In the genomic region with DNA sequence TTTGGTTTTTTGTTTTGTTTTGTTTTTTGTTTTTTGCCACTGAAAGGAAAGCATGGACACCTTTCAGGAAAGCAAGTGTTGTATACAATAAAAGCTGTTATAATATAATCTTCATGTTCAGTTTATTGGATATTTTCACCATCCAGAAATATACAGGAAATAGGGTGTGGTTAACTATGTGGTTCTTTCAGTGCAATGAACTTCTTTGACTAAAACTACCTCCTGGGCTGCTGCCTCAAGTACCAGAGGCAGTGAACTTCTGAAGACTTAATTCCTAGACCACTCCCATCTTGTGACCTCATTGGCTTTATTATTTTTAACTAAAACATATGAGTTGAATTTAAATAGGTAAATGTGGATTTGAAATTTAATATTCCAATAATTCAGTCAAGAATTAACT, we compare ENCODE assay signal across 17 cellular contexts. TPM values are rescaled to one million over a fixed set of nuclear protein-coding genes. Genes with fewer than 3 reads are reported as not detected.
DNase-seq lines count a peak whose midpoint lies in the region; ATAC-seq and TF ChIP-seq lines count a peak whose summit lies in the region.
"Had no signal": no experiment of that assay in that cellular context is flagged by ENCODE, and none has a peak within 500 bp of the region (broad histone marks: within the 10 kb centered on the region; RNA-seq: fewer than 3 reads in every experiment).

No MANE protein-coding gene starts in this region.

- DNase-seq in activated naive CD8-positive, alpha-beta T cell treated with anti-CD3 and anti-CD28 coated beads, Interleukin-2, amount 10 ng/mL, durations not matched to agents 7 days and 5 days = no peak
- no peak for DNase-seq in activated naive CD8-positive, alpha-beta T cell treated with anti-CD3 and anti-CD28 coated beads for 36 hours
- DNase-seq in PC-3 (no peak), NCI-H128 (lab: John Stamatoyannopoulos, UW; ENCODE audit: unreplicated experiment) (no peak), tibial nerve (ENCODE audit: low spot score in 2 of 2) (no peak), anterior cingulate cortex (lab: John Stamatoyannopoulos, UW) (no peak)
- DNase-seq in central memory CD8-positive, alpha-beta T cell (ENCODE audit: low spot score in 2 of 2) = no peak
- DNase-seq: ACHN, DMS 273 treated with DMSO at 0.1 percent for 48 hours, EL, H7, NCI-H146, NCI-H2107, NCI-H345, NCI-H69, SK-N-SH had no signal

- no peaks in the 10 kb centered on the region for H3K9me3 ChIP-seq in PC-3 (ENCODE audit: low read length)
- H3K9me3 ChIP-seq in tibial nerve = peaks cover 0 to 6% (median 0%) of the 10 kb centered on the region in 4 donors
- H3K9me3 ChIP-seq: SK-N-SH had no signal

- no peak for TF ChIP-seq POLR2A in tibial nerve (IDR thresholded peaks at IDR 0.05)

- no peaks in the 10 kb centered on the region for H3K27me3 Mint-ChIP-seq in activated naive CD8-positive, alpha-beta T cell treated with anti-CD3 and anti-CD28 coated beads, Interleukin-2, amount 10 ng/mL, durations not matched to agents 7 days and 5 days
- H3K27me3 Mint-ChIP-seq in activated naive CD8-positive, alpha-beta T cell treated with anti-CD3 and anti-CD28 coated beads for 36 hours = no peaks in the 10 kb centered on the region
- no peaks in the 10 kb centered on the region for H3K27me3 Mint-ChIP-seq in central memory CD8-positive, alpha-beta T cell

- intact Hi-C loops in PC-3 (cut with micrococcal nuclease) = no loop called here

- H3K79me2 ChIP-seq in PC-3 (ENCODE audit: low read length) = no peaks in the 10 kb centered on the region

- peaks cover 29% of the 10 kb centered on the region for H3K4me1 Mint-ChIP-seq in activated naive CD8-positive, alpha-beta T cell treated with anti-CD3 and anti-CD28 coated beads, Interleukin-2, amount 10 ng/mL, durations not matched to agents 7 days and 5 days
- peaks cover 26% of the 10 kb centered on the region for H3K4me1 Mint-ChIP-seq in activated naive CD8-positive, alpha-beta T cell treated with anti-CD3 and anti-CD28 coated beads for 36 hours
- H3K4me1 Mint-ChIP-seq in central memory CD8-positive, alpha-beta T cell = no peaks in the 10 kb centered on the region

- peak; percentile 90 for ATAC-seq in activated naive CD8-positive, alpha-beta T cell treated with anti-CD3 and anti-CD28 coated beads, Interleukin-2, amount 10 ng/mL, durations not matched to agents 7 days and 5 days (ENCODE audit: low read depth)
- ATAC-seq in PC-3 = peak; percentile 56
- ATAC-seq in central memory CD8-positive, alpha-beta T cell (replicated peaks; ENCODE audit: extremely low read depth, poor library complexity, severe bottlenecking) = peak; percentile 49

- H3K36me3 ChIP-seq in PC-3 (ENCODE audit: low read depth, low read length) (no peaks in the 10 kb centered on the region), tibial nerve (no peaks in the 10 kb centered on the region)

- no peak overlapping the region for H3K9ac ChIP-seq in PC-3 (ENCODE audit: low read length)
- H3K9ac ChIP-seq: KMS-11, SK-N-SH had no signal

- H3K9me3 Mint-ChIP-seq in activated naive CD8-positive, alpha-beta T cell treated with anti-CD3 and anti-CD28 coated beads, Interleukin-2, amount 10 ng/mL, durations not matched to agents 7 days and 5 days = peaks cover 11% of the 10 kb centered on the region
- peaks cover 9% of the 10 kb centered on the region for H3K9me3 Mint-ChIP-seq in activated naive CD8-positive, alpha-beta T cell treated with anti-CD3 and anti-CD28 coated beads for 36 hours
- H3K9me3 Mint-ChIP-seq in central memory CD8-positive, alpha-beta T cell = no peaks in the 10 kb centered on the region

- H3K27ac Mint-ChIP-seq in activated naive CD8-positive, alpha-beta T cell treated with anti-CD3 and anti-CD28 coated beads, Interleukin-2, amount 10 ng/mL, durations not matched to agents 7 days and 5 days = peak overlapping the region; percentile 65
- H3K27ac Mint-ChIP-seq in activated naive CD8-positive, alpha-beta T cell treated with anti-CD3 and anti-CD28 coated beads for 36 hours = no peak overlapping the region
- H3K27ac Mint-ChIP-seq in central memory CD8-positive, alpha-beta T cell (ENCODE audit: low read depth) = no peak overlapping the region

- H3K27me3 ChIP-seq in PC-3 (ENCODE audit: low read length) (no peaks in the 10 kb centered on the region), tibial nerve (no peaks in the 10 kb centered on the region)

- POLR2A ChIA-PET in activated naive CD8-positive, alpha-beta T cell treated with anti-CD3 and anti-CD28 coated beads, Interleukin-2, amount 10 ng/mL, durations not matched to agents 7 days and 5 days (lab: Charles Lee) = interaction anchor here (0.6 to 1.1 kb wide), 2 partner anchors 136 to 566 kb away, joined by 3 to 4 read pairs; no protein-coding TSS in a partner anchor
- POLR2A ChIA-PET in PC-3 (lab: Charles Lee; ENCODE audit: unreplicated experiment) = no interaction called here

- H3K27ac ChIP-seq in PC-3 (ENCODE audit: low read length) = no peak overlapping the region
- no peak overlapping the region for H3K27ac ChIP-seq in tibial nerve
- H3K27ac ChIP-seq: KMS-11 had no signal

- H3K4me1 ChIP-seq in PC-3 (ENCODE audit: insufficient read depth, low read length) (no peaks in the 10 kb centered on the region), tibial nerve (no peaks in the 10 kb centered on the region)

- H3K4me2 ChIP-seq in PC-3 (ENCODE audit: low read length) = no peak overlapping the region
- H3K4me2 ChIP-seq: KMS-11, SK-N-SH had no signal

- H2AFZ ChIP-seq in PC-3 (ENCODE audit: low read length) = no peak overlapping the region

- BruUV-seq in PC-3 (replicated peaks; lab: Mats Ljungman, UMichigan) = no TSS peak

- H3K36me3 Mint-ChIP-seq in activated naive CD8-positive, alpha-beta T cell treated with anti-CD3 and anti-CD28 coated beads, Interleukin-2, amount 10 ng/mL, durations not matched to agents 7 days and 5 days = peaks cover 7% of the 10 kb centered on the region
- H3K36me3 Mint-ChIP-seq in activated naive CD8-positive, alpha-beta T cell treated with anti-CD3 and anti-CD28 coated beads for 36 hours = peaks cover 3% of the 10 kb centered on the region
- H3K36me3 Mint-ChIP-seq in central memory CD8-positive, alpha-beta T cell (ENCODE audit: insufficient read depth) = peaks cover 2% of the 10 kb centered on the region

- CTCF ChIA-PET in PC-3 (lab: Charles Lee) = no interaction called here

- peak overlapping the region; percentile 28 for H3K4me3 Mint-ChIP-seq in activated naive CD8-positive, alpha-beta T cell treated with anti-CD3 and anti-CD28 coated beads, Interleukin-2, amount 10 ng/mL, durations not matched to agents 7 days and 5 days
- no peak overlapping the region for H3K4me3 Mint-ChIP-seq in activated naive CD8-positive, alpha-beta T cell treated with anti-CD3 and anti-CD28 coated beads for 36 hours
- no peak overlapping the region for H3K4me3 Mint-ChIP-seq in central memory CD8-positive, alpha-beta T cell

- no peaks in the 10 kb centered on the region for H3F3A ChIP-seq in PC-3 (ENCODE audit: low read length, unreplicated experiment)

- H4K20me1 ChIP-seq in PC-3 (ENCODE audit: low read length) = no peaks in the 10 kb centered on the region

- TF ChIP-seq CTCF in PC-3 (conservative IDR thresholded peaks at IDR 0.05; ENCODE audit: low read depth, low read length) = no peak
- no peak for TF ChIP-seq CTCF in tibial nerve (IDR thresholded peaks at IDR 0.05)

- no peak for TF ChIP-seq EP300 in tibial nerve (IDR thresholded peaks at IDR 0.05)

- H3K9me2 ChIP-seq in PC-3 (replicated peaks; ENCODE audit: low read length) = no peaks in the 10 kb centered on the region
- H3K9me2 ChIP-seq: SK-N-SH had no signal

- H3K4me3 ChIP-seq in PC-3 (ENCODE audit: low read length) = no peak overlapping the region
- H3K4me3 ChIP-seq in tibial nerve = no peak overlapping the region

RNA-seq across cellular contexts. Expression of a gene that starts 27.1 kb away (rescaled TPM):
- 100 to 1,000 TPM; 176 TPM for total RNA-seq in activated naive CD8-positive, alpha-beta T cell treated with anti-CD3 and anti-CD28 coated beads, Interleukin-2, amount 10 ng/mL, durations not matched to agents 7 days and 5 days
- total RNA-seq in activated naive CD8-positive, alpha-beta T cell treated with anti-CD3 and anti-CD28 coated beads for 36 hours = 100 to 1,000 TPM; 204 to 227 TPM
- total RNA-seq in PC-3 (2014; rRNA removed) (77.6 and 109 TPM in 2 replicates), tibial nerve (10 to 100 TPM; 57.1 to 66.3 (median 62.8) TPM)
